ENCODE assay signal across 21 cellular contexts in the genomic region with DNA sequence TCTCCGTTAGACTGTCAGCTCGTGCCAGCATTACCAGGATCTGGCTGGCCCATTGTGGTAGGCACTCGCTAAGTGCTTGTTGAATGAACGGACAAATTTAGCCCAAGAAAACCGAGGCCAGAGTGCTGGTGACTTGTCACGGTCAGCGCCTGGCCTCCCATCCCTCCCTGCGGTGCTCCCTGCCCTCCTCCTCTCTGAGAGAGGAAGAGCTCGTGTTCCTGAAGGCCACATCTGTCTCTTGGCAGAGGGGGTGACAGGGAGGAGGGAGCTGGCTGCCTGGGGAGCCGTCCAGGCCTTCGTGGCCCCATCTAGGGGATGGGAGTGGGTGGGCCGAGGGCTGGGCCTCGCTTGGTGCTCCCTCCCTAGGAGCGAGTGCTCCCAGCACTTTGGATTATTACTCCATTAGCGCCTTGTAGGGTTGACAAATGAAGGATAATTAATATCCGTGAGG. TPM values are rescaled to one million over a fixed set of nuclear protein-coding genes. Genes with fewer than 3 reads are reported as not detected.
A peak's percentile ranks its signal among the peaks of the same experiment; 100 is the strongest.
DNase-seq lines count a peak whose midpoint lies in the region; ATAC-seq and TF ChIP-seq lines count a peak whose summit lies in the region.
"Had no signal": no experiment of that assay in that cellular context is flagged by ENCODE, and none has a peak within 500 bp of the region (broad histone marks: within the 10 kb centered on the region; RNA-seq: fewer than 3 reads in every experiment).

No MANE protein-coding gene starts in this region.

- H3K4me1 ChIP-seq in cardiac muscle cell (ENCODE audit: low read depth) (no peaks in the 10 kb centered on the region), upper lobe of right lung (no peaks in the 10 kb centered on the region)
- H3K4me1 ChIP-seq: SJSA1 had no signal

- H3K27me3 ChIP-seq in cardiac muscle cell (no peaks in the 10 kb centered on the region), upper lobe of right lung (no peaks in the 10 kb centered on the region)
- H3K27me3 ChIP-seq: BLaER1, SJSA1 had no signal

- H3K9me3 Mint-ChIP-seq in activated naive CD8-positive, alpha-beta T cell treated with anti-CD3 and anti-CD28 coated beads for 36 hours = no peaks in the 10 kb centered on the region

- H3K4me3 ChIP-seq in cardiac muscle cell (no peak overlapping the region), upper lobe of right lung (no peak overlapping the region)
- H3K4me3 ChIP-seq: BLaER1, PC-9, SJSA1 had no signal

- no peak for TF ChIP-seq CTCF in cardiac muscle cell (IDR thresholded peaks at IDR 0.05; ENCODE audit: low read depth, low read length)
- TF ChIP-seq CTCF in upper lobe of right lung (IDR thresholded peaks at IDR 0.05) = no peak

- intact Hi-C loops in Right ventricle myocardium inferior (cut with DNase I) (no loop called here), upper lobe of right lung (cut with DNase I) (no loop called here)

- no peaks in the 10 kb centered on the region for H3K4me1 Mint-ChIP-seq in activated naive CD8-positive, alpha-beta T cell treated with anti-CD3 and anti-CD28 coated beads for 36 hours
- H3K4me1 Mint-ChIP-seq: CD4-positive, alpha-beta memory T cell had no signal

- H3K27ac ChIP-seq in cardiac muscle cell (peak overlapping the region; percentile 40), upper lobe of right lung (no peak overlapping the region)
- H3K27ac ChIP-seq: BLaER1, PC-9, RWPE1, SJSA1 had no signal

- ATAC-seq in Right ventricle myocardium inferior (no peak), upper lobe of right lung (no peak), GM19328 (IDR thresholded peaks at IDR 0.05; ENCODE audit: unreplicated experiment) (no peak)

- H3K36me3 Mint-ChIP-seq in activated naive CD8-positive, alpha-beta T cell treated with anti-CD3 and anti-CD28 coated beads for 36 hours = no peaks in the 10 kb centered on the region
- H3K36me3 Mint-ChIP-seq: CD4-positive, alpha-beta memory T cell had no signal

- H3K27ac Mint-ChIP-seq in activated naive CD8-positive, alpha-beta T cell treated with anti-CD3 and anti-CD28 coated beads for 36 hours = no peak overlapping the region
- H3K27ac Mint-ChIP-seq: CD4-positive, alpha-beta memory T cell had no signal

- H3K36me3 ChIP-seq in cardiac muscle cell (no peaks in the 10 kb centered on the region), upper lobe of right lung (no peaks in the 10 kb centered on the region)
- H3K36me3 ChIP-seq: BLaER1, SJSA1 had no signal

- no peak overlapping the region for H3K4me3 Mint-ChIP-seq in activated naive CD8-positive, alpha-beta T cell treated with anti-CD3 and anti-CD28 coated beads for 36 hours
- H3K4me3 Mint-ChIP-seq: CD4-positive, alpha-beta memory T cell had no signal

- no peaks in the 10 kb centered on the region for H3K9me3 ChIP-seq in cardiac muscle cell (ENCODE audit: low read depth)
- H3K9me3 ChIP-seq in upper lobe of right lung = no peaks in the 10 kb centered on the region
- H3K9me3 ChIP-seq: BLaER1, SJSA1 had no signal

- H3K27me3 Mint-ChIP-seq in activated naive CD8-positive, alpha-beta T cell treated with anti-CD3 and anti-CD28 coated beads for 36 hours = no peaks in the 10 kb centered on the region

- DNase-seq in cardiac muscle cell (ENCODE audit: low read depth in 1 of 2, low spot score in 1 of 2) (no peak), Right ventricle myocardium inferior (ENCODE audit: missing footprints) (no peak), NCI-H82 treated with DMSO at 0.1 percent for 48 hours (lab: John Stamatoyannopoulos, UW; ENCODE audit: unreplicated experiment) (peak; percentile 42), mesenteric fat pad (ENCODE audit: low spot score) (peak; percentile 74), upper lobe of right lung (peak; percentile 43), HT-29 (ENCODE audit: low spot score) (no peak)
- no peak for DNase-seq in activated naive CD8-positive, alpha-beta T cell treated with anti-CD3 and anti-CD28 coated beads for 36 hours
- DNase-seq: CD4-positive, alpha-beta memory T cell; DMS53; EL; GOT3; NCI-H1048; NCI-H1436 treated with DMSO at 0.1 percent for 48 hours; NCI-H2029; NCI-H510A; NCI-H774; PC-9 had no signal

RNA-seq across cellular contexts. Expression of a gene that starts 36.8 kb away (rescaled TPM):
- total RNA-seq in cardiac muscle cell = 136 and 321 TPM in 2 replicates
- 83.4 and 162 TPM in 2 replicates for polyA plus RNA-seq in cardiac muscle cell
- 17.7 TPM for total RNA-seq in Right ventricle myocardium inferior
- total RNA-seq in mesenteric fat pad = 0.93 TPM
- total RNA-seq in upper lobe of right lung = 12.9 TPM
- total RNA-seq in activated naive CD8-positive, alpha-beta T cell treated with anti-CD3 and anti-CD28 coated beads for 36 hours = not detected
- total RNA-seq in HT-29 (2014; rRNA removed; shearing (Covaris generic)) = not detected in 2 replicates
- total RNA-seq: CD4-positive, alpha-beta memory T cell had no signal
- polyA plus RNA-seq: CD4-positive, alpha-beta memory T cell had no signal

Comparison
In these comparisons a context has a peak if more than half of its experiments do, and no peak if none do; other contexts are left out.
1. DNase-seq: peak in NCI-H82 treated with DMSO at 0.1 percent for 48 hours (single experiment), mesenteric fat pad (single experiment) and upper lobe of right lung (single experiment); none in cardiac muscle cell (0 of 2), Right ventricle myocardium inferior (single experiment), activated naive CD8-positive, alpha-beta T cell treated with anti-CD3 and anti-CD28 coated beads for 36 hours (single experiment) and HT-29 (single experiment).